ENCODE assay signal across 8 cellular contexts in the genomic region with DNA sequence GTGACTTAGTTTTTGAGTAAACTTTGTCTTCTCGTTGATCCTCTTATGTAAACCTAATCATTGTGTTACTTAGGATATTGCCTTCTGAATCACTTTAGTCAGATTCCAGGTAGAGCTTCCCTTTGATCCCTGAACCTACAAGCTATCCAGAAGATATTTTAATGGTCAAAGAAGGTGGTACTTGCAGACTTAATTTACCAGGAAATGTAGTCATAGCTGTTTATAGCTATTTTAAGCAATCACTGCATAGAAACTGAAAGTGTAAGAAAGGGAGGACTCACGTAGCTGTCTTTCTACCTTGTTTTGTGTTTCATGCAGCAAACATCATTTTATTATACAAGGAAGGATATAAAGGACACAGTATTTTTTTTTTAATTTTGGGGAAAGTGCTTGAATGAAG.
A peak's percentile ranks its signal among the peaks of the same experiment; 100 is the strongest.
DNase-seq lines count a peak whose midpoint lies in the region; ATAC-seq and TF ChIP-seq lines count a peak whose summit lies in the region.

No MANE protein-coding gene starts in this region.

- no peaks in the 10 kb centered on the region for H3K27me3 ChIP-seq in osteoblast (ENCODE audit: insufficient read depth, low read length)

- peak; percentile 85 for ATAC-seq in HG03064 (IDR thresholded peaks at IDR 0.05; ENCODE audit: low read depth, unreplicated experiment)
- ATAC-seq in activated naive CD8-positive, alpha-beta T cell treated with anti-CD3 and anti-CD28 coated beads, Interleukin-2, amount 50 U/mL, for 24 hours, result peak; percentile 52

- H3K36me3 ChIP-seq in osteoblast (ENCODE audit: insufficient read depth, low read length), result no peaks in the 10 kb centered on the region

- H3K4me1 ChIP-seq in osteoblast (ENCODE audit: insufficient read depth, low read length), result peaks cover 26% of the 10 kb centered on the region

- H3K79me2 ChIP-seq in osteoblast (ENCODE audit: insufficient read depth, low read length), result no peaks in the 10 kb centered on the region

- POLR2A ChIA-PET in activated CD4-positive, alpha-beta T cell treated with anti-CD3 and anti-CD28 coated beads, Interleukin-2, amount 10 ng/mL, durations not matched to agents 7 days and 5 days (lab: Charles Lee), result interaction anchor here (0.6 kb wide), 2 partner anchors 15 to 159 kb away, joined by 3 to 9 read pairs; no protein-coding TSS in a partner anchor

- H4K20me1 ChIP-seq in osteoblast (ENCODE audit: insufficient read depth, low read length), result no peaks in the 10 kb centered on the region

- peak overlapping the region; percentile 47 for H3K4me3 ChIP-seq in osteoblast (ENCODE audit: insufficient read depth, low read length)

- H3K36me3 Mint-ChIP-seq in activated CD4-positive, alpha-beta T cell treated with anti-CD3 and anti-CD28 coated beads, Interleukin-2, amount 10 ng/mL, durations not matched to agents 7 days and 5 days (ENCODE audit: low read depth), result peaks cover 7% of the 10 kb centered on the region
- H3K36me3 Mint-ChIP-seq in activated naive CD8-positive, alpha-beta T cell treated with anti-CD3 and anti-CD28 coated beads, Interleukin-2, amount 50 U/mL, for 24 hours (ENCODE audit: low read depth), result peaks cover 19% of the 10 kb centered on the region

- CTCF ChIA-PET in activated CD4-positive, alpha-beta T cell treated with anti-CD3 and anti-CD28 coated beads, Interleukin-2, amount 10 ng/mL, durations not matched to agents 7 days and 5 days (lab: Charles Lee), result interaction anchor here (0.5 to 2.0 kb wide), 5 partner anchors 13 to 853 kb away, joined by 3 to 8 read pairs (median 3); no protein-coding TSS in a partner anchor

- no peak overlapping the region for H2AFZ ChIP-seq in osteoblast (ENCODE audit: low read length)

- TF ChIP-seq CTCF in osteoblast (IDR thresholded peaks at IDR 0.05; ENCODE audit: extremely low read depth, low read depth, low read length), result no peak

- H3K4me1 Mint-ChIP-seq in activated CD4-positive, alpha-beta T cell treated with anti-CD3 and anti-CD28 coated beads, Interleukin-2, amount 10 ng/mL, durations not matched to agents 7 days and 5 days, result peaks cover 32% of the 10 kb centered on the region
- peaks cover 25% of the 10 kb centered on the region for H3K4me1 Mint-ChIP-seq in activated naive CD8-positive, alpha-beta T cell treated with anti-CD3 and anti-CD28 coated beads, Interleukin-2, amount 50 U/mL, for 24 hours

- no peaks in the 10 kb centered on the region for H3K9me3 ChIP-seq in osteoblast (ENCODE audit: low read depth, low read length)

- peak overlapping the region; percentile 81 for H3K4me2 ChIP-seq in osteoblast (ENCODE audit: insufficient read depth, low read length)

- H3K27ac Mint-ChIP-seq in activated CD4-positive, alpha-beta T cell treated with anti-CD3 and anti-CD28 coated beads, Interleukin-2, amount 10 ng/mL, durations not matched to agents 7 days and 5 days, result peak overlapping the region; percentile 96
- H3K27ac Mint-ChIP-seq in activated naive CD8-positive, alpha-beta T cell treated with anti-CD3 and anti-CD28 coated beads, Interleukin-2, amount 50 U/mL, for 24 hours, result peak overlapping the region; percentile 85

- peak overlapping the region; percentile 74 for H3K4me3 Mint-ChIP-seq in activated CD4-positive, alpha-beta T cell treated with anti-CD3 and anti-CD28 coated beads, Interleukin-2, amount 10 ng/mL, durations not matched to agents 7 days and 5 days
- peak overlapping the region; percentile 70 for H3K4me3 Mint-ChIP-seq in activated naive CD8-positive, alpha-beta T cell treated with anti-CD3 and anti-CD28 coated beads, Interleukin-2, amount 50 U/mL, for 24 hours

- no peaks in the 10 kb centered on the region for H3K27me3 Mint-ChIP-seq in activated CD4-positive, alpha-beta T cell treated with anti-CD3 and anti-CD28 coated beads, Interleukin-2, amount 10 ng/mL, durations not matched to agents 7 days and 5 days
- H3K27me3 Mint-ChIP-seq in activated naive CD8-positive, alpha-beta T cell treated with anti-CD3 and anti-CD28 coated beads, Interleukin-2, amount 50 U/mL, for 24 hours, result no peaks in the 10 kb centered on the region

- H3K9me3 Mint-ChIP-seq in activated CD4-positive, alpha-beta T cell treated with anti-CD3 and anti-CD28 coated beads, Interleukin-2, amount 10 ng/mL, durations not matched to agents 7 days and 5 days, result no peaks in the 10 kb centered on the region
- H3K9me3 Mint-ChIP-seq in activated naive CD8-positive, alpha-beta T cell treated with anti-CD3 and anti-CD28 coated beads, Interleukin-2, amount 50 U/mL, for 24 hours, result no peaks in the 10 kb centered on the region

- DNase-seq in activated CD4-positive, alpha-beta T cell treated with anti-CD3 and anti-CD28 coated beads, Interleukin-2, amount 10 ng/mL, durations not matched to agents 7 days and 5 days, result no peak
- DNase-seq in activated CD4-positive, alpha-beta T cell treated with anti-CD3 and anti-CD28 coated beads, Interleukin-2, amount 50 U/mL, for 4 hours, result no peak
- no peak for DNase-seq in activated naive CD8-positive, alpha-beta T cell treated with anti-CD3 and anti-CD28 coated beads, Interleukin-2, amount 50 U/mL, for 24 hours
- DNase-seq in osteoblast (ENCODE audit: insufficient read length, low spot score, missing footprints) (no peak), amniotic stem cell (lab: John Stamatoyannopoulos, UW) (no peak), midbrain (lab: John Stamatoyannopoulos, UW) (no peak), GM19240 (ENCODE audit: insufficient read length, low spot score) (no peak)

- peak overlapping the region; percentile 11 for H3K27ac ChIP-seq in osteoblast (ENCODE audit: low read depth, low read length)
